Comparison of ENCODE assay signal across 1 cellular context in the genomic region with DNA sequence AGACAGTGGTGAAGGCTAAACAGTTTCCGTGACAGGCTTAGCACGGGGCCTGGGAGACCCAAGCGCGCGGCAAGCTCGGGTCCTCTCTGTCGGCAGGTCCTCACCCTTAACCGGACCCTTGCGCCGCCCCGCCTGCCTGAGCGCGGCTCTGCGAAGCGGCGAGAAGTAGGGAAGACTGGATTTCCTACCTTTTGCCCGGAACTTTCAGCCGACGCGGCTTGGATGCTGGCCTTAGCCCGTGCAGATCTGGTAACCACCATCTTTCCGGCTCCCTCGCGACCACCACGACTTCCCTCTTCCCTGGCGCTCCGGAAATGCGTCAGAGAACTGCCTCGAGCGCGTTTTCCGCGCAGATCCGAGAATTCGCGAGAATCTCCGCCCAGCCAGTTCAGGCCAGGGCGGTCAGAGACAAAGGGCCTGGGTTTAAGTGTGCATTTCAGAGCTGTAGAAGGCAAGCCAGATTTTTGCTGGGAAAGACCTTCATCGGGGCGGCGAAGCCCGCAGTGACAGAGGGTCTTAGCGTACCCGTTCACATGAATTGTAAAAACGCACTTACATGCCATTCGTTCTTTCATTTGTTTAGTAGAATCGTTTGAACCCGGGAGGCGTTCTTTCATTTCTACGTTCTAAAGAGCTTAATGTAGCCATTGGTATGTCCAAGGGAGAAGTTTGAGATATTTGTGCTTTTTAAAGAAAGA.
A peak's percentile ranks its signal among the peaks of the same experiment; 100 is the strongest.
TF ChIP-seq lines count a peak whose summit lies in the region.

A gene with protein sequence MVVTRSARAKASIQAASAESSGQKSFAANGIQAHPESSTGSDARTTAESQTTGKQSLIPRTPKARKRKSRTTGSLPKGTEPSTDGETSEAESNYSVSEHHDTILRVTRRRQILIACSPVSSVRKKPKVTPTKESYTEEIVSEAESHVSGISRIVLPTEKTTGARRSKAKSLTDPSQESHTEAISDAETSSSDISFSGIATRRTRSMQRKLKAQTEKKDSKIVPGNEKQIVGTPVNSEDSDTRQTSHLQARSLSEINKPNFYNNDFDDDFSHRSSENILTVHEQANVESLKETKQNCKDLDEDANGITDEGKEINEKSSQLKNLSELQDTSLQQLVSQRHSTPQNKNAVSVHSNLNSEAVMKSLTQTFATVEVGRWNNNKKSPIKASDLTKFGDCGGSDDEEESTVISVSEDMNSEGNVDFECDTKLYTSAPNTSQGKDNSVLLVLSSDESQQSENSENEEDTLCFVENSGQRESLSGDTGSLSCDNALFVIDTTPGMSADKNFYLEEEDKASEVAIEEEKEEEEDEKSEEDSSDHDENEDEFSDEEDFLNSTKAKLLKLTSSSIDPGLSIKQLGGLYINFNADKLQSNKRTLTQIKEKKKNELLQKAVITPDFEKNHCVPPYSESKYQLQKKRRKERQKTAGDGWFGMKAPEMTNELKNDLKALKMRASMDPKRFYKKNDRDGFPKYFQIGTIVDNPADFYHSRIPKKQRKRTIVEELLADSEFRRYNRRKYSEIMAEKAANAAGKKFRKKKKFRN (minus strand): TSS at position 318 of the 698 bp plus-strand sequence. CDS start 58 bp downstream, at position 260.

TF ChIP-seq in HepG2, 621 proteins besides CTCF, POLR2A, EP300 and RAD21 (continued from another document and continues in another):
- TF ChIP-seq KLF16 (CRISPR knock-in tag; IDR thresholded peaks at IDR 0.05) (peak in 1 of 2 experiments; percentile 90; a peak in 2 of 4 replicates), SMARCE1 (IDR thresholded peaks at IDR 0.05; ENCODE audit: borderline replicate concordance) (no peak), CENPX (CRISPR knock-in tag; IDR thresholded peaks at IDR 0.05) (no peak), ATM (IDR thresholded peaks at IDR 0.05; ENCODE audit: borderline replicate concordance) (no peak), KDM5B (CRISPR knock-in tag; IDR thresholded peaks at IDR 0.05; ENCODE audit: borderline replicate concordance) (peak; percentile 82), KLF12 (CRISPR knock-in tag; IDR thresholded peaks at IDR 0.05; ENCODE audit: borderline replicate concordance) (peak; percentile 83), EED (CRISPR knock-in tag; IDR thresholded peaks at IDR 0.05) (no peak), THYN1 (CRISPR knock-in tag; IDR thresholded peaks at IDR 0.05; ENCODE audit: borderline replicate concordance, low read depth) (no peak), MIXL1 (CRISPR knock-in tag; IDR thresholded peaks at IDR 0.05) (peak; percentile 61), ZSCAN31 (CRISPR knock-in tag; IDR thresholded peaks at IDR 0.05; ENCODE audit: low read depth) (peak; percentile 63; the same call in 1 of the 2 replicates), NR3C1 (CRISPR knock-in tag; IDR thresholded peaks at IDR 0.05) (no peak), GATA4 (IDR thresholded peaks at IDR 0.05; ENCODE audit: borderline replicate concordance, low read depth) (peak; percentile 52; the same call in 1 of the 2 replicates), ZNF567 (CRISPR knock-in tag; IDR thresholded peaks at IDR 0.05; ENCODE audit: borderline replicate concordance) (no peak; the same call in 1 of the 2 replicates), MXI1 (IDR thresholded peaks at IDR 0.05; ENCODE audit: borderline replicate concordance, low read depth, low read length) (peak; percentile 80; the same call in 1 of the 3 replicates), LCORL (IDR thresholded peaks at IDR 0.05) (no peak), LCORL (CRISPR knock-in tag; IDR thresholded peaks at IDR 0.05) (no peak), CBX2 (IDR thresholded peaks at IDR 0.05; ENCODE audit: low read depth, low read length) (no peak), CBX2 (CRISPR knock-in tag; IDR thresholded peaks at IDR 0.05; ENCODE audit: low read depth) (0 out of 2 replicates have a peak, but pooled peaks have one; percentile 42), SRSF4 (IDR thresholded peaks at IDR 0.05; ENCODE audit: low read depth, low read length, poor library complexity, severe bottlenecking) (no peak), ZSCAN22 (CRISPR knock-in tag; IDR thresholded peaks at IDR 0.05) (no peak), POLR2AphosphoS5 (IDR thresholded peaks at IDR 0.05; ENCODE audit: low read depth, low read length) (peak; percentile 99), TOE1 (CRISPR knock-in tag; IDR thresholded peaks at IDR 0.05) (peak; percentile 56; the same call in 1 of the 2 replicates), ZSCAN12 (CRISPR knock-in tag; IDR thresholded peaks at IDR 0.05) (no peak), SMC3 (IDR thresholded peaks at IDR 0.05; ENCODE audit: low read length) (no peak), ZFP90 (CRISPR knock-in tag; IDR thresholded peaks at IDR 0.05; ENCODE audit: borderline replicate concordance) (no peak; the same call in 1 of the 2 replicates), ZNF563 (CRISPR knock-in tag; IDR thresholded peaks at IDR 0.05) (0 out of 2 replicates have a peak, but pooled peaks have one; percentile 88), ZNF441 (CRISPR knock-in tag; IDR thresholded peaks at IDR 0.05; ENCODE audit: borderline replicate concordance) (peak; percentile 59), MBD4 (IDR thresholded peaks at IDR 0.05; ENCODE audit: borderline replicate concordance, low read length) (no peak), MAF1 (CRISPR knock-in tag; IDR thresholded peaks at IDR 0.05; ENCODE audit: borderline replicate concordance) (no peak), RBFOX2 (IDR thresholded peaks at IDR 0.05; ENCODE audit: low read depth, low read length) (peak; percentile 85), ZMYM4 (CRISPR knock-in tag; IDR thresholded peaks at IDR 0.05) (peak; percentile 99), MEF2D (CRISPR knock-in tag; IDR thresholded peaks at IDR 0.05) (0 out of 2 replicates have a peak, but pooled peaks have one; percentile 57), DNMT1 (CRISPR knock-in tag; IDR thresholded peaks at IDR 0.05) (no peak), NFE2L2 (IDR thresholded peaks at IDR 0.05; ENCODE audit: low read length) (0 out of 2 replicates have a peak, but pooled peaks have one; percentile 5)
- TF ChIP-seq, protein P1, sequence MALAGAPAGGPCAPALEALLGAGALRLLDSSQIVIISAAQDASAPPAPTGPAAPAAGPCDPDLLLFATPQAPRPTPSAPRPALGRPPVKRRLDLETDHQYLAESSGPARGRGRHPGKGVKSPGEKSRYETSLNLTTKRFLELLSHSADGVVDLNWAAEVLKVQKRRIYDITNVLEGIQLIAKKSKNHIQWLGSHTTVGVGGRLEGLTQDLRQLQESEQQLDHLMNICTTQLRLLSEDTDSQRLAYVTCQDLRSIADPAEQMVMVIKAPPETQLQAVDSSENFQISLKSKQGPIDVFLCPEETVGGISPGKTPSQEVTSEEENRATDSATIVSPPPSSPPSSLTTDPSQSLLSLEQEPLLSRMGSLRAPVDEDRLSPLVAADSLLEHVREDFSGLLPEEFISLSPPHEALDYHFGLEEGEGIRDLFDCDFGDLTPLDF (CRISPR knock-in tag; IDR thresholded peaks at IDR 0.05): peak; percentile 94
- TF ChIP-seq, protein P2, sequence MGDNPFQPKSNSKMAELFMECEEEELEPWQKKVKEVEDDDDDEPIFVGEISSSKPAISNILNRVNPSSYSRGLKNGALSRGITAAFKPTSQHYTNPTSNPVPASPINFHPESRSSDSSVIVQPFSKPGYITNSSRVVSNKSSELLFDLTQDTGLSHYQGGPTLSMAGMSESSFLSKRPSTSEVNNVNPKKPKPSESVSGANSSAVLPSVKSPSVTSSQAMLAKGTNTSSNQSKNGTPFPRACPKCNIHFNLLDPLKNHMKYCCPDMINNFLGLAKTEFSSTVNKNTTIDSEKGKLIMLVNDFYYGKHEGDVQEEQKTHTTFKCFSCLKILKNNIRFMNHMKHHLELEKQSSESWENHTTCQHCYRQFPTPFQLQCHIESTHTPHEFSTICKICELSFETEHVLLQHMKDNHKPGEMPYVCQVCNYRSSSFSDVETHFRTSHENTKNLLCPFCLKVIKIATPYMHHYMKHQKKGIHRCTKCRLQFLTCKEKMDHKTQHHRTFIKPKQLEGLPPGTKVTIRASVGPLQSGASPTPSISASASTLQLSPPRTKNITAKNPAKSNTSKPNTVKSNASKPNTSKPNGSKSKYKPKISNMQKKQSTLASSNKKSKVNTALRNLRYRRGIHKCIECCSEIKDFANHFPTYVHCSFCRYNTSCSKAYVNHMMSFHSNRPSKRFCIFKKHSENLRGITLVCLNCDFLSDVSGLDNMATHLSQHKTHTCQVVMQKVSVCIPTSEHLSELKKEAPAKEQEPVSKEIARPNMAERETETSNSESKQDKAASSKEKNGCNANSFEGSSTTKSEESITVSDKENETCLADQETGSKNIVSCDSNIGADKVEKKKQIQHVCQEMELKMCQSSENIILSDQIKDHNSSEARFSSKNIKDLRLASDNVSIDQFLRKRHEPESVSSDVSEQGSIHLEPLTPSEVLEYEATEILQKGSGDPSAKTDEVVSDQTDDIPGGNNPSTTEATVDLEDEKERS (CRISPR knock-in tag; IDR thresholded peaks at IDR 0.05): no peak
- TF ChIP-seq, protein P3, sequence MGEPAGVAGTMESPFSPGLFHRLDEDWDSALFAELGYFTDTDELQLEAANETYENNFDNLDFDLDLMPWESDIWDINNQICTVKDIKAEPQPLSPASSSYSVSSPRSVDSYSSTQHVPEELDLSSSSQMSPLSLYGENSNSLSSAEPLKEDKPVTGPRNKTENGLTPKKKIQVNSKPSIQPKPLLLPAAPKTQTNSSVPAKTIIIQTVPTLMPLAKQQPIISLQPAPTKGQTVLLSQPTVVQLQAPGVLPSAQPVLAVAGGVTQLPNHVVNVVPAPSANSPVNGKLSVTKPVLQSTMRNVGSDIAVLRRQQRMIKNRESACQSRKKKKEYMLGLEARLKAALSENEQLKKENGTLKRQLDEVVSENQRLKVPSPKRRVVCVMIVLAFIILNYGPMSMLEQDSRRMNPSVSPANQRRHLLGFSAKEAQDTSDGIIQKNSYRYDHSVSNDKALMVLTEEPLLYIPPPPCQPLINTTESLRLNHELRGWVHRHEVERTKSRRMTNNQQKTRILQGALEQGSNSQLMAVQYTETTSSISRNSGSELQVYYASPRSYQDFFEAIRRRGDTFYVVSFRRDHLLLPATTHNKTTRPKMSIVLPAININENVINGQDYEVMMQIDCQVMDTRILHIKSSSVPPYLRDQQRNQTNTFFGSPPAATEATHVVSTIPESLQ (CRISPR knock-in tag; conservative IDR thresholded peaks at IDR 0.05): no peak
- TF ChIP-seq, protein P4, sequence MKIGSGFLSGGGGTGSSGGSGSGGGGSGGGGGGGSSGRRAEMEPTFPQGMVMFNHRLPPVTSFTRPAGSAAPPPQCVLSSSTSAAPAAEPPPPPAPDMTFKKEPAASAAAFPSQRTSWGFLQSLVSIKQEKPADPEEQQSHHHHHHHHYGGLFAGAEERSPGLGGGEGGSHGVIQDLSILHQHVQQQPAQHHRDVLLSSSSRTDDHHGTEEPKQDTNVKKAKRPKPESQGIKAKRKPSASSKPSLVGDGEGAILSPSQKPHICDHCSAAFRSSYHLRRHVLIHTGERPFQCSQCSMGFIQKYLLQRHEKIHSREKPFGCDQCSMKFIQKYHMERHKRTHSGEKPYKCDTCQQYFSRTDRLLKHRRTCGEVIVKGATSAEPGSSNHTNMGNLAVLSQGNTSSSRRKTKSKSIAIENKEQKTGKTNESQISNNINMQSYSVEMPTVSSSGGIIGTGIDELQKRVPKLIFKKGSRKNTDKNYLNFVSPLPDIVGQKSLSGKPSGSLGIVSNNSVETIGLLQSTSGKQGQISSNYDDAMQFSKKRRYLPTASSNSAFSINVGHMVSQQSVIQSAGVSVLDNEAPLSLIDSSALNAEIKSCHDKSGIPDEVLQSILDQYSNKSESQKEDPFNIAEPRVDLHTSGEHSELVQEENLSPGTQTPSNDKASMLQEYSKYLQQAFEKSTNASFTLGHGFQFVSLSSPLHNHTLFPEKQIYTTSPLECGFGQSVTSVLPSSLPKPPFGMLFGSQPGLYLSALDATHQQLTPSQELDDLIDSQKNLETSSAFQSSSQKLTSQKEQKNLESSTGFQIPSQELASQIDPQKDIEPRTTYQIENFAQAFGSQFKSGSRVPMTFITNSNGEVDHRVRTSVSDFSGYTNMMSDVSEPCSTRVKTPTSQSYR (CRISPR knock-in tag; IDR thresholded peaks at IDR 0.05; ENCODE audit: borderline replicate concordance): 0 out of 2 replicates have a peak, but pooled peaks have one; percentile 6
- TF ChIP-seq, protein P5, sequence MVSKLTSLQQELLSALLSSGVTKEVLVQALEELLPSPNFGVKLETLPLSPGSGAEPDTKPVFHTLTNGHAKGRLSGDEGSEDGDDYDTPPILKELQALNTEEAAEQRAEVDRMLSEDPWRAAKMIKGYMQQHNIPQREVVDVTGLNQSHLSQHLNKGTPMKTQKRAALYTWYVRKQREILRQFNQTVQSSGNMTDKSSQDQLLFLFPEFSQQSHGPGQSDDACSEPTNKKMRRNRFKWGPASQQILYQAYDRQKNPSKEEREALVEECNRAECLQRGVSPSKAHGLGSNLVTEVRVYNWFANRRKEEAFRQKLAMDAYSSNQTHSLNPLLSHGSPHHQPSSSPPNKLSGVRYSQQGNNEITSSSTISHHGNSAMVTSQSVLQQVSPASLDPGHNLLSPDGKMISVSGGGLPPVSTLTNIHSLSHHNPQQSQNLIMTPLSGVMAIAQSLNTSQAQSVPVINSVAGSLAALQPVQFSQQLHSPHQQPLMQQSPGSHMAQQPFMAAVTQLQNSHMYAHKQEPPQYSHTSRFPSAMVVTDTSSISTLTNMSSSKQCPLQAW (CRISPR knock-in tag; IDR thresholded peaks at IDR 0.05): peak; percentile 93
- TF ChIP-seq, protein P6, sequence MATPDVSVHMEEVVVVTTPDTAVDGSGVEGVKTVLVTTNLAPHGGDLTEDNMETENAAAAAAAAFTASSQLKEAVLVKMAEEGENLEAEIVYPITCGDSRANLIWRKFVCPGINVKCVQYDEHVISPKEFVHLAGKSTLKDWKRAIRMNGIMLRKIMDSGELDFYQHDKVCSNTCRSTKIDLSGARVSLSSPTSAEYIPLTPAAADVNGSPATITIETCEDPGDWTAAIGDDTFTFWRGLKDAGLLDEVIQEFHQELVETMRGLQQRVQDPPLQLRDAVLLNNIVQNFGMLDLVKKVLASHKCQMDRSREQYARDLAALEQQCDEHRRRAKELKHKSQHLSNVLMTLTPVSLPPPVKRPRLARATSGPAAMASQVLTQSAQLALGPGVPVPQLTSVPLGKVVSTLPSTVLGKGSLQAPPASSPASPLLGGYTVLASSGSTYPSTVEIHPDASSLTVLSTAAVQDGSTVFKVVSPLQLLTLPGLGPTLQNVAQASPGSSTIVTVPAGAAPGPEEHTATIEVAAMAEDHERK (CRISPR knock-in tag; IDR thresholded peaks at IDR 0.05; ENCODE audit: low read depth): peak; percentile 59; the same call in 1 of the 2 replicates
- TF ChIP-seq, protein P7, sequence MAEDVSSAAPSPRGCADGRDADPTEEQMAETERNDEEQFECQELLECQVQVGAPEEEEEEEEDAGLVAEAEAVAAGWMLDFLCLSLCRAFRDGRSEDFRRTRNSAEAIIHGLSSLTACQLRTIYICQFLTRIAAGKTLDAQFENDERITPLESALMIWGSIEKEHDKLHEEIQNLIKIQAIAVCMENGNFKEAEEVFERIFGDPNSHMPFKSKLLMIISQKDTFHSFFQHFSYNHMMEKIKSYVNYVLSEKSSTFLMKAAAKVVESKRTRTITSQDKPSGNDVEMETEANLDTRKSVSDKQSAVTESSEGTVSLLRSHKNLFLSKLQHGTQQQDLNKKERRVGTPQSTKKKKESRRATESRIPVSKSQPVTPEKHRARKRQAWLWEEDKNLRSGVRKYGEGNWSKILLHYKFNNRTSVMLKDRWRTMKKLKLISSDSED (CRISPR knock-in tag; IDR thresholded peaks at IDR 0.05): no peak
- TF ChIP-seq, protein P8, sequence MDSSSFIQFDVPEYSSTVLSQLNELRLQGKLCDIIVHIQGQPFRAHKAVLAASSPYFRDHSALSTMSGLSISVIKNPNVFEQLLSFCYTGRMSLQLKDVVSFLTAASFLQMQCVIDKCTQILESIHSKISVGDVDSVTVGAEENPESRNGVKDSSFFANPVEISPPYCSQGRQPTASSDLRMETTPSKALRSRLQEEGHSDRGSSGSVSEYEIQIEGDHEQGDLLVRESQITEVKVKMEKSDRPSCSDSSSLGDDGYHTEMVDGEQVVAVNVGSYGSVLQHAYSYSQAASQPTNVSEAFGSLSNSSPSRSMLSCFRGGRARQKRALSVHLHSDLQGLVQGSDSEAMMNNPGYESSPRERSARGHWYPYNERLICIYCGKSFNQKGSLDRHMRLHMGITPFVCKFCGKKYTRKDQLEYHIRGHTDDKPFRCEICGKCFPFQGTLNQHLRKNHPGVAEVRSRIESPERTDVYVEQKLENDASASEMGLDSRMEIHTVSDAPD (CRISPR knock-in tag; IDR thresholded peaks at IDR 0.05): no peak
